ENCODE assay signal across 25 cellular contexts in the genomic region with DNA sequence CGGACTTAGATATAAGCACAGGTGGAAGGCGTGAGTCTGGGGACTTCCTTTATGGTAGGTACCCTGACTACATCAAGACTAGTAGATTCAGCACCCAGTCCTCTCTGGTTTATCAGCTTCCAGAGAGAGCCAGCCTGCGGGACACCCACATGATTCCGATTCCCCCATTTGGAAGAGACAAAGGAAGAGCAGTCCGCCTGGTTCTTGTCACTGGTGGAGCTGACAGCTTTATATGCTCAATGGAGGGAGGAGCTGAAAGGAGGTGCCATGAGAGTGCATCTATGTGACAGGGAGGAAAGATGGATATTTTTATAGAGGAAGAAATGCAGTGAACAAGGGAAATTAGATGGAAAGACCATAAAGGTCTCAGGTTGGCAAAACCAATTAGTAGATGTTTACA.
"Had no signal": no experiment of that assay in that cellular context is flagged by ENCODE, and none has a peak within 500 bp of the region (broad histone marks: within the 10 kb centered on the region; RNA-seq: fewer than 3 reads in every experiment).

No MANE protein-coding gene starts in this region.

- ATAC-seq: effector memory CD8-positive, alpha-beta T cell; left lung; naive thymus-derived CD4-positive, alpha-beta T cell; psoas muscle; right cardiac atrium; stimulated activated naive CD8-positive, alpha-beta T cell treated with anti-CD3 and anti-CD28 coated beads, Interleukin-15, amount 100 ng/mL, for 72 hours; upper lobe of right lung had no signal

- H3K27me3 Mint-ChIP-seq: stimulated activated naive CD8-positive, alpha-beta T cell treated with anti-CD3 and anti-CD28 coated beads, Interleukin-15, amount 100 ng/mL, for 72 hours had no signal

- H3K4me3 Mint-ChIP-seq: effector memory CD8-positive, alpha-beta T cell; naive thymus-derived CD4-positive, alpha-beta T cell; stimulated activated naive CD8-positive, alpha-beta T cell treated with anti-CD3 and anti-CD28 coated beads, Interleukin-15, amount 100 ng/mL, for 72 hours had no signal

- FAIRE-seq: endometrium, frontal cortex, kidney, small intestine had no signal

- H3K27ac Mint-ChIP-seq: effector memory CD8-positive, alpha-beta T cell had no signal

- H3K4me1 Mint-ChIP-seq: naive thymus-derived CD4-positive, alpha-beta T cell; stimulated activated naive CD8-positive, alpha-beta T cell treated with anti-CD3 and anti-CD28 coated beads, Interleukin-15, amount 100 ng/mL, for 72 hours had no signal

- DNase-seq: cerebellar nuclear complex; cortex of kidney; effector memory CD8-positive, alpha-beta T cell; erythroblast; esophagus squamous epithelium; head of caudate nucleus; kidney; left lung; mesendoderm; midbrain; naive thymus-derived CD4-positive, alpha-beta T cell; nucleus accumbens; posterior cingulate gyrus; psoas muscle; right cardiac atrium; small intestine; stimulated activated CD4-positive, alpha-beta T cell treated with anti-CD3 and anti-CD28 coated beads, Interleukin-1b, Interleukin-23, amount 100 ng/mL, for 48 hours; stimulated activated CD4-positive, alpha-beta T cell treated with anti-CD3 and anti-CD28 coated beads, Interleukin-4, amount 100 ng/mL, for 1 hour; stimulated activated CD8-positive, alpha-beta memory T cell treated with anti-CD3 and anti-CD28 coated beads, Interleukin-4, amount 100 ng/mL, for 48 hours; stimulated activated naive CD4-positive, alpha-beta T cell; stimulated activated naive CD8-positive, alpha-beta T cell treated with anti-CD3 and anti-CD28 coated beads, Interleukin-15, amount 100 ng/mL, for 72 hours; transverse colon; upper lobe of right lung had no signal
